2 cellular contexts compared by ENCODE assay signal in the genomic region with DNA sequence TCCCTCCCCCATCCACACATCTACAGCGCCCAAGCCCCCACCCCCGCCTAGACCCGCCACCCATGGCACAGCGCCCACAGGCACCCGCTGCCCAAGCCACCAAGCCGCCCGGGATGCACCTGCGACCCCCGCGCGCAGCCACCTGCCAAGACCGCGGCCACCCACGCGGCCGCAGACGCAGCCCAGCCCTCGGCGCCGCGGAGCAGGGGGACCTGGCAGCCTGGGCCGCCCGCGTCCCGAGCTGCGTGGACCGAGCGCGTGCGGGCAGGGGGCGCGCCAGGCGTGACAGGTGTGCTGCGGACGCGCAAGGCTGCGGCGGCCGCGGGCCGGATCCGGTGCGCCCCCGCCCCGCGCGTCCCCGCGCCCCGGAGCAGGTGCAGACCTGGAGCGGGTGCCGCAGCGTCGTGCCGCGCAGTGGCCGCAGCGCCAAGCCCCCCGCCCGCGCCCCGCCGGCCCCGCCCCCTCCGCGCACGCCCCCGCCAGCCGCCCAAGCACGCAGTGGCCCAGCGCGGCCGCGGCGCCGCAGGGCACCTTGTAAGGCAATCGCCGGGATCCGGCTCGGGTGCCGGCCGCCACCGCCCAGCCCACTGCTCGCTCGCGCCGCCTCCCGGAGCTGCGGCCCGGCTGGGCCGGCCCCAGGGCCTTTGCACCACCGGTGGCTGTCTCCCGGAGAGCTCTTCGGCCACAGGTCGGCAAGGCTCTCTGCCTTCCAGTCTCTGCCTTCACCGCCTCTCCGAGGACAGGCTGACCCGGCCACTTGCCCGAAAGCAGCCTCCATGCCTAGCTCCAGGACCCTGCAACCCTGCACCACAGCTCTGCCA.
TF ChIP-seq lines count a peak whose summit lies in the region.

A gene (minus strand): TSS at position 416 of the 821 bp plus-strand sequence. CDS start 737 bp downstream, outside the sequence.

TF ChIP-seq in K562, 482 proteins besides CTCF, POLR2A, EP300 and RAD21:
- TF ChIP-seq RBM25 (IDR thresholded peaks at IDR 0.05; ENCODE audit: low read depth, low read length, severe bottlenecking) = peak; percentile 76
- TF ChIP-seq, protein P1, sequence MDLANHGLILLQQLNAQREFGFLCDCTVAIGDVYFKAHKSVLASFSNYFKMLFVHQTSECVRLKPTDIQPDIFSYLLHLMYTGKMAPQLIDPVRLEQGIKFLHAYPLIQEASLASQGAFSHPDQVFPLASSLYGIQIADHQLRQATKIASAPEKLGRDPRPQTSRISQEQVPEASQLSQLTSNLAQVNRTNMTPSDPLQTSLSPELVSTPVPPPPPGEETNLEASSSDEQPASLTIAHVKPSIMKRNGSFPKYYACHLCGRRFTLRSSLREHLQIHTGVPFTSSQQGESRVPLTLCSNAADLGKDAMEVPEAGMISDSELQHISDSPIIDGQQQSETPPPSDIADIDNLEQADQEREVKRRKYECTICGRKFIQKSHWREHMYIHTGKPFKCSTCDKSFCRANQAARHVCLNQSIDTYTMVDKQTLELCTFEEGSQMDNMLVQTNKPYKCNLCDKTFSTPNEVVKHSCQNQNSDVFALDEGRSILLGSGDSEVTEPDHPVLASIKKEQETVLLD (IDR thresholded peaks at IDR 0.05) = no peak
- peak; percentile 1 for TF ChIP-seq HMGN3 (IDR thresholded peaks at IDR 0.05; ENCODE audit: borderline replicate concordance, extremely low read depth, insufficient read length, low read depth, low read length)
TF ChIP-seq in K562: peak in this region for 2.

TF ChIP-seq in HepG2, 621 proteins besides CTCF, POLR2A, EP300 and RAD21:
- no peak for TF ChIP-seq ZNF530 (CRISPR knock-in tag; IDR thresholded peaks at IDR 0.05; ENCODE audit: low read depth)
- TF ChIP-seq STAG1 (CRISPR knock-in tag; IDR thresholded peaks at IDR 0.05) = no peak
- no peak for TF ChIP-seq SIN3A (IDR thresholded peaks at IDR 0.05; ENCODE audit: borderline replicate concordance, low read depth, low read length)
- no peak for TF ChIP-seq YEATS4 (CRISPR knock-in tag; IDR thresholded peaks at IDR 0.05; ENCODE audit: borderline replicate concordance)
- TF ChIP-seq ZMAT3 (CRISPR knock-in tag; conservative IDR thresholded peaks at IDR 0.05) = no peak
- TF ChIP-seq, protein P2, sequence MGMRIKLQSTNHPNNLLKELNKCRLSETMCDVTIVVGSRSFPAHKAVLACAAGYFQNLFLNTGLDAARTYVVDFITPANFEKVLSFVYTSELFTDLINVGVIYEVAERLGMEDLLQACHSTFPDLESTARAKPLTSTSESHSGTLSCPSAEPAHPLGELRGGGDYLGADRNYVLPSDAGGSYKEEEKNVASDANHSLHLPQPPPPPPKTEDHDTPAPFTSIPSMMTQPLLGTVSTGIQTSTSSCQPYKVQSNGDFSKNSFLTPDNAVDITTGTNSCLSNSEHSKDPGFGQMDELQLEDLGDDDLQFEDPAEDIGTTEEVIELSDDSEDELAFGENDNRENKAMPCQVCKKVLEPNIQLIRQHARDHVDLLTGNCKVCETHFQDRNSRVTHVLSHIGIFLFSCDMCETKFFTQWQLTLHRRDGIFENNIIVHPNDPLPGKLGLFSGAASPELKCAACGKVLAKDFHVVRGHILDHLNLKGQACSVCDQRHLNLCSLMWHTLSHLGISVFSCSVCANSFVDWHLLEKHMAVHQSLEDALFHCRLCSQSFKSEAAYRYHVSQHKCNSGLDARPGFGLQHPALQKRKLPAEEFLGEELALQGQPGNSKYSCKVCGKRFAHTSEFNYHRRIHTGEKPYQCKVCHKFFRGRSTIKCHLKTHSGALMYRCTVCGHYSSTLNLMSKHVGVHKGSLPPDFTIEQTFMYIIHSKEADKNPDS (CRISPR knock-in tag; IDR thresholded peaks at IDR 0.05) = no peak
- TF ChIP-seq, protein P3, sequence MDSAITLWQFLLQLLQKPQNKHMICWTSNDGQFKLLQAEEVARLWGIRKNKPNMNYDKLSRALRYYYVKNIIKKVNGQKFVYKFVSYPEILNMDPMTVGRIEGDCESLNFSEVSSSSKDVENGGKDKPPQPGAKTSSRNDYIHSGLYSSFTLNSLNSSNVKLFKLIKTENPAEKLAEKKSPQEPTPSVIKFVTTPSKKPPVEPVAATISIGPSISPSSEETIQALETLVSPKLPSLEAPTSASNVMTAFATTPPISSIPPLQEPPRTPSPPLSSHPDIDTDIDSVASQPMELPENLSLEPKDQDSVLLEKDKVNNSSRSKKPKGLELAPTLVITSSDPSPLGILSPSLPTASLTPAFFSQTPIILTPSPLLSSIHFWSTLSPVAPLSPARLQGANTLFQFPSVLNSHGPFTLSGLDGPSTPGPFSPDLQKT (CRISPR knock-in tag; IDR thresholded peaks at IDR 0.05; ENCODE audit: borderline replicate concordance) = no peak
- TF ChIP-seq, protein P4, sequence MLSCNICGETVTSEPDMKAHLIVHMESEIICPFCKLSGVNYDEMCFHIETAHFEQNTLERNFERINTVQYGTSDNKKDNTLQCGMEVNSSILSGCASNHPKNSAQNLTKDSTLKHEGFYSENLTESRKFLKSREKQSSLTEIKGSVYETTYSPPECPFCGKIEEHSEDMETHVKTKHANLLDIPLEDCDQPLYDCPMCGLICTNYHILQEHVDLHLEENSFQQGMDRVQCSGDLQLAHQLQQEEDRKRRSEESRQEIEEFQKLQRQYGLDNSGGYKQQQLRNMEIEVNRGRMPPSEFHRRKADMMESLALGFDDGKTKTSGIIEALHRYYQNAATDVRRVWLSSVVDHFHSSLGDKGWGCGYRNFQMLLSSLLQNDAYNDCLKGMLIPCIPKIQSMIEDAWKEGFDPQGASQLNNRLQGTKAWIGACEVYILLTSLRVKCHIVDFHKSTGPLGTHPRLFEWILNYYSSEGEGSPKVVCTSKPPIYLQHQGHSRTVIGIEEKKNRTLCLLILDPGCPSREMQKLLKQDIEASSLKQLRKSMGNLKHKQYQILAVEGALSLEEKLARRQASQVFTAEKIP (CRISPR knock-in tag; IDR thresholded peaks at IDR 0.05; ENCODE audit: borderline replicate concordance) = no peak
- TF ChIP-seq, protein P5, sequence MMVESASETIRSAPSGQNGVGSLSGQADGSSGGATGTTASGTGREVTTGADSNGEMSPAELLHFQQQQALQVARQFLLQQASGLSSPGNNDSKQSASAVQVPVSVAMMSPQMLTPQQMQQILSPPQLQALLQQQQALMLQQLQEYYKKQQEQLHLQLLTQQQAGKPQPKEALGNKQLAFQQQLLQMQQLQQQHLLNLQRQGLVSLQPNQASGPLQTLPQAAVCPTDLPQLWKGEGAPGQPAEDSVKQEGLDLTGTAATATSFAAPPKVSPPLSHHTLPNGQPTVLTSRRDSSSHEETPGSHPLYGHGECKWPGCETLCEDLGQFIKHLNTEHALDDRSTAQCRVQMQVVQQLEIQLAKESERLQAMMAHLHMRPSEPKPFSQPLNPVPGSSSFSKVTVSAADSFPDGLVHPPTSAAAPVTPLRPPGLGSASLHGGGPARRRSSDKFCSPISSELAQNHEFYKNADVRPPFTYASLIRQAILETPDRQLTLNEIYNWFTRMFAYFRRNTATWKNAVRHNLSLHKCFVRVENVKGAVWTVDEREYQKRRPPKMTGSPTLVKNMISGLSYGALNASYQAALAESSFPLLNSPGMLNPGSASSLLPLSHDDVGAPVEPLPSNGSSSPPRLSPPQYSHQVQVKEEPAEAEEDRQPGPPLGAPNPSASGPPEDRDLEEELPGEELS (CRISPR knock-in tag; IDR thresholded peaks at IDR 0.05) = no peak
- TF ChIP-seq ZNF747 (CRISPR knock-in tag; IDR thresholded peaks at IDR 0.05; ENCODE audit: borderline replicate concordance) = no peak
